In genomic region chr3:187738400-187739124, GRCh38 we compare ENCODE assay signal across 8 cellular contexts. TPM values are rescaled to one million over a fixed set of nuclear protein-coding genes. Genes with fewer than 3 reads are reported as not detected.
DNase-seq lines count a peak whose midpoint lies in the region; ATAC-seq lines count a peak whose summit lies in the region.

No MANE protein-coding gene starts in this region.

- H3K4me1 Mint-ChIP-seq in activated CD4-positive, alpha-beta T cell treated with anti-CD3 and anti-CD28 coated beads for 36 hours = peaks cover 47% of the 10 kb centered on the region
- H3K4me1 Mint-ChIP-seq in dendritic cell treated with granulocyte-macrophage colony-stimulating factor and Interleukin-4, amounts not matched to agents 40 ng/mL and 50 ng/mL, for 4 days (ENCODE audit: low read depth) = peaks cover 71% of the 10 kb centered on the region

- intact Hi-C loops in activated CD4-positive, alpha-beta T cell treated with anti-CD3 and anti-CD28 coated beads for 36 hours (cut with DNase I, micrococcal nuclease) = loop anchor here (1.0 to 2.0 kb wide), 6 partner anchors 432 to 1410 kb away; no protein-coding TSS in a partner anchor
- intact Hi-C loops in dendritic cell treated with granulocyte-macrophage colony-stimulating factor and Interleukin-4, amounts not matched to agents 40 ng/mL and 50 ng/mL, for 4 days (cut with micrococcal nuclease) = loop anchor here (2.0 kb wide), 1 partner anchor 1408 kb away; no protein-coding TSS in a partner anchor

- ATAC-seq in GM18517 (IDR thresholded peaks at IDR 0.05; ENCODE audit: unreplicated experiment) (peak; percentile 65), HG03175 (IDR thresholded peaks at IDR 0.05; ENCODE audit: unreplicated experiment) (peak; percentile 56)
- ATAC-seq in activated CD4-positive, alpha-beta T cell treated with anti-CD3 and anti-CD28 coated beads for 36 hours = peak; percentile 25

- H3K36me3 Mint-ChIP-seq in activated CD4-positive, alpha-beta T cell treated with anti-CD3 and anti-CD28 coated beads for 36 hours (ENCODE audit: low read depth) = peaks cover 24% of the 10 kb centered on the region
- peaks cover 77% of the 10 kb centered on the region for H3K36me3 Mint-ChIP-seq in dendritic cell treated with granulocyte-macrophage colony-stimulating factor and Interleukin-4, amounts not matched to agents 40 ng/mL and 50 ng/mL, for 4 days (ENCODE audit: low read depth)

- CTCF ChIA-PET in activated CD4-positive, alpha-beta T cell treated with anti-CD3 and anti-CD28 coated beads for 36 hours (lab: Charles Lee) = interaction anchor here (0.5 to 7.8 kb wide), 78 partner anchors 9 to 1967 kb away, joined by 3 to 169 read pairs (median 4); partner anchors contain the start of gene LPP

- H3K36me3 ChIP-seq in ACC112 (ENCODE audit: insufficient read depth, low read length) = no peaks in the 10 kb centered on the region

- H3K27me3 ChIP-seq in ACC112 (ENCODE audit: insufficient read depth, low read length) = no peaks in the 10 kb centered on the region
- no peaks in the 10 kb centered on the region for H3K27me3 ChIP-seq in layer of hippocampus (ENCODE audit: control insufficient read depth, insufficient read depth, low read length)

- H3K9me3 Mint-ChIP-seq in activated CD4-positive, alpha-beta T cell treated with anti-CD3 and anti-CD28 coated beads for 36 hours (ENCODE audit: low read depth) = no peaks in the 10 kb centered on the region
- H3K9me3 Mint-ChIP-seq in dendritic cell treated with granulocyte-macrophage colony-stimulating factor and Interleukin-4, amounts not matched to agents 40 ng/mL and 50 ng/mL, for 4 days = no peaks in the 10 kb centered on the region

- no peaks in the 10 kb centered on the region for H3K27me3 Mint-ChIP-seq in activated CD4-positive, alpha-beta T cell treated with anti-CD3 and anti-CD28 coated beads for 36 hours
- H3K27me3 Mint-ChIP-seq in dendritic cell treated with granulocyte-macrophage colony-stimulating factor and Interleukin-4, amounts not matched to agents 40 ng/mL and 50 ng/mL, for 4 days = no peaks in the 10 kb centered on the region

- peak overlapping the region; percentile 91 for H3K4me3 Mint-ChIP-seq in activated CD4-positive, alpha-beta T cell treated with anti-CD3 and anti-CD28 coated beads for 36 hours
- peak overlapping the region; percentile 87 for H3K4me3 Mint-ChIP-seq in dendritic cell treated with granulocyte-macrophage colony-stimulating factor and Interleukin-4, amounts not matched to agents 40 ng/mL and 50 ng/mL, for 4 days

- peaks cover 77% of the 10 kb centered on the region for H3K79me2 ChIP-seq in ACC112 (ENCODE audit: control insufficient read depth, insufficient read depth, low read length, unreplicated experiment)

- POLR2A ChIA-PET in activated CD4-positive, alpha-beta T cell treated with anti-CD3 and anti-CD28 coated beads for 36 hours (lab: Charles Lee) = interaction anchor here (0.6 to 4.2 kb wide), 20 partner anchors 8 to 1303 kb away, joined by 3 to 29 read pairs (median 4); no protein-coding TSS in a partner anchor

- peak overlapping the region; percentile 96 for H3K4me3 ChIP-seq in ACC112 (ENCODE audit: low read depth, low read length)

- peak overlapping the region; percentile 99 for H3K27ac Mint-ChIP-seq in activated CD4-positive, alpha-beta T cell treated with anti-CD3 and anti-CD28 coated beads for 36 hours
- peak overlapping the region; percentile 100 for H3K27ac Mint-ChIP-seq in dendritic cell treated with granulocyte-macrophage colony-stimulating factor and Interleukin-4, amounts not matched to agents 40 ng/mL and 50 ng/mL, for 4 days

- peak overlapping the region; percentile 97 for H3K27ac ChIP-seq in ACC112 (ENCODE audit: low read depth, low read length)
- H3K27ac ChIP-seq in layer of hippocampus (ENCODE audit: low read depth, low read length) = peak overlapping the region; percentile 89

- peaks cover 31% of the 10 kb centered on the region for H3K4me1 ChIP-seq in ACC112 (ENCODE audit: control insufficient read depth, insufficient read depth, low read length, unreplicated experiment)

- DNase-seq in NCI-H226 = peak; percentile 76
- DNase-seq in activated CD4-positive, alpha-beta T cell treated with anti-CD3 and anti-CD28 coated beads for 36 hours = peak; percentile 82
- peak; percentile 82 for DNase-seq in stimulated activated CD4-positive, alpha-beta T cell treated with anti-CD3 and anti-CD28 coated beads, Interleukin-15, amount 100 ng/mL, for 24 hours

- peak overlapping the region; percentile 83 for H2AFZ ChIP-seq in ACC112 (ENCODE audit: low read length, unreplicated experiment)

RNA-seq across cellular contexts. Expression of gene BCL6, which starts 6.7 kb away (rescaled TPM):
- 10 to 100 TPM; 42.9 to 52.8 TPM for total RNA-seq in activated CD4-positive, alpha-beta T cell treated with anti-CD3 and anti-CD28 coated beads for 36 hours

RNA-seq across cellular contexts. Expression of gene RTP2, which starts 36.2 kb away (rescaled TPM):
- total RNA-seq in activated CD4-positive, alpha-beta T cell treated with anti-CD3 and anti-CD28 coated beads for 36 hours = not detected

Comparison
In these comparisons a context has a peak if more than half of its experiments do, and no peak if none do; other contexts are left out.
1. Peak in every context shown above with its lines: DNase-seq, ATAC-seq, H3K4me3 ChIP-seq and H3K27ac ChIP-seq.